Comparison of ENCODE assay signal across 22 cellular contexts in genomic region chrX:154815274-154815818, GRCh38. TPM values are rescaled to one million over a fixed set of nuclear protein-coding genes. Genes with fewer than 3 reads are reported as not detected.
"Had no signal": no experiment of that assay in that cellular context is flagged by ENCODE, and none has a peak within 500 bp of the region (broad histone marks: within the 10 kb centered on the region; RNA-seq: fewer than 3 reads in every experiment).

No MANE protein-coding gene starts in this region.

- DNase-seq: activated CD4-positive, alpha-beta T cell treated with anti-CD3 and anti-CD28 coated beads, Interleukin-2, amount 50 U/mL, for 4 hours; activated CD4-positive, CD25-positive, alpha-beta regulatory T cell treated with anti-CD3 and anti-CD28 coated beads, Interleukin-2, amount 50 U/mL, for 72 hours; activated gamma-delta T cell treated with Interleukin-2 at 50 U/mL for 16 hours; activated naive CD8-positive, alpha-beta T cell treated with anti-CD3 and anti-CD28 coated beads, Interleukin-2, amount 10 ng/mL, durations not matched to agents 7 days and 5 days; activated T-cell treated with anti-CD3 and anti-CD28 coated beads, Interleukin-2, amount 50 U/mL, for 1 hour; endodermal cell; heart left ventricle; islet precursor cell; left ventricle myocardium superior; mesenchymal stem cell; nucleus accumbens; right lobe of liver; stimulated activated CD4-positive, alpha-beta T cell treated with anti-CD3 and anti-CD28 coated beads, Interleukin-2, amount 100 ng/mL, for 24 hours; stimulated activated naive B cell treated with anti-CD40 and anti-IgM and Interleukin-4, amounts not matched to agents 10 μg/mL and 1 μg/mL and 100 μg/mL, for 72 hours had no signal

- H3K27me3 ChIP-seq: ascending aorta, right lobe of liver had no signal

- ATAC-seq: esophagus mucosa; heart left ventricle; left ventricle myocardium superior; natural killer cell treated with Interleukin-12 subunit alpha and Interleukin-12 subunit beta and Interleukin-15 and Interleukin-18, amount 100 ng/mL, for 72 hours; stimulated activated naive B cell treated with anti-CD40 and anti-IgM and Interleukin-4, amounts not matched to agents 10 μg/mL and 1 μg/mL and 100 μg/mL, for 72 hours had no signal

- H3K4me1 ChIP-seq: ascending aorta, heart left ventricle, prostate gland, right lobe of liver had no signal

- H3K4me1 Mint-ChIP-seq: endodermal cell had no signal

- H3K27ac Mint-ChIP-seq: activated naive CD8-positive, alpha-beta T cell treated with anti-CD3 and anti-CD28 coated beads, Interleukin-2, amount 10 ng/mL, durations not matched to agents 7 days and 5 days; endodermal cell; natural killer cell treated with Interleukin-12 subunit alpha and Interleukin-12 subunit beta and Interleukin-15 and Interleukin-18, amount 100 ng/mL, for 72 hours; stimulated activated naive B cell treated with anti-CD40 and anti-IgM and Interleukin-4, amounts not matched to agents 10 μg/mL and 1 μg/mL and 100 μg/mL, for 72 hours; type B pancreatic cell had no signal

- H3K4me3 Mint-ChIP-seq: activated naive CD8-positive, alpha-beta T cell treated with anti-CD3 and anti-CD28 coated beads, Interleukin-2, amount 10 ng/mL, durations not matched to agents 7 days and 5 days; endodermal cell; natural killer cell treated with Interleukin-12 subunit alpha and Interleukin-12 subunit beta and Interleukin-15 and Interleukin-18, amount 100 ng/mL, for 72 hours; stimulated activated naive B cell treated with anti-CD40 and anti-IgM and Interleukin-4, amounts not matched to agents 10 μg/mL and 1 μg/mL and 100 μg/mL, for 72 hours; type B pancreatic cell had no signal

- H3K27me3 Mint-ChIP-seq: stimulated activated naive B cell treated with anti-CD40 and anti-IgM and Interleukin-4, amounts not matched to agents 10 μg/mL and 1 μg/mL and 100 μg/mL, for 72 hours had no signal

- H3K9me3 ChIP-seq: ascending aorta, heart left ventricle, prostate gland, right lobe of liver had no signal

- H3K36me3 Mint-ChIP-seq: activated naive CD8-positive, alpha-beta T cell treated with anti-CD3 and anti-CD28 coated beads, Interleukin-2, amount 10 ng/mL, durations not matched to agents 7 days and 5 days; natural killer cell treated with Interleukin-12 subunit alpha and Interleukin-12 subunit beta and Interleukin-15 and Interleukin-18, amount 100 ng/mL, for 72 hours; stimulated activated naive B cell treated with anti-CD40 and anti-IgM and Interleukin-4, amounts not matched to agents 10 μg/mL and 1 μg/mL and 100 μg/mL, for 72 hours; type B pancreatic cell had no signal

- H3K27ac ChIP-seq: ascending aorta, heart left ventricle, prostate gland, right lobe of liver had no signal

- H3K36me3 ChIP-seq: ascending aorta, heart left ventricle, prostate gland, right lobe of liver had no signal

- H3K9me3 Mint-ChIP-seq: activated naive CD8-positive, alpha-beta T cell treated with anti-CD3 and anti-CD28 coated beads, Interleukin-2, amount 10 ng/mL, durations not matched to agents 7 days and 5 days; natural killer cell treated with Interleukin-12 subunit alpha and Interleukin-12 subunit beta and Interleukin-15 and Interleukin-18, amount 100 ng/mL, for 72 hours; stimulated activated naive B cell treated with anti-CD40 and anti-IgM and Interleukin-4, amounts not matched to agents 10 μg/mL and 1 μg/mL and 100 μg/mL, for 72 hours; type B pancreatic cell had no signal

- H3K4me3 ChIP-seq: ascending aorta, heart left ventricle, prostate gland, right lobe of liver had no signal

RNA-seq across cellular contexts. Expression of gene SMIM9, which starts 19.1 kb away (rescaled TPM):
- total RNA-seq: ascending aorta; dermis microvascular lymphatic vessel endothelial cell; endodermal cell; esophagus mucosa; frontal cortex; left ventricle myocardium superior; natural killer cell treated with Interleukin-12 subunit alpha and Interleukin-12 subunit beta and Interleukin-15 and Interleukin-18, amount 100 ng/mL, for 72 hours; prostate gland; right lobe of liver; subcutaneous adipose tissue had no signal
- polyA plus RNA-seq: heart left ventricle had no signal
